In the genomic region with DNA sequence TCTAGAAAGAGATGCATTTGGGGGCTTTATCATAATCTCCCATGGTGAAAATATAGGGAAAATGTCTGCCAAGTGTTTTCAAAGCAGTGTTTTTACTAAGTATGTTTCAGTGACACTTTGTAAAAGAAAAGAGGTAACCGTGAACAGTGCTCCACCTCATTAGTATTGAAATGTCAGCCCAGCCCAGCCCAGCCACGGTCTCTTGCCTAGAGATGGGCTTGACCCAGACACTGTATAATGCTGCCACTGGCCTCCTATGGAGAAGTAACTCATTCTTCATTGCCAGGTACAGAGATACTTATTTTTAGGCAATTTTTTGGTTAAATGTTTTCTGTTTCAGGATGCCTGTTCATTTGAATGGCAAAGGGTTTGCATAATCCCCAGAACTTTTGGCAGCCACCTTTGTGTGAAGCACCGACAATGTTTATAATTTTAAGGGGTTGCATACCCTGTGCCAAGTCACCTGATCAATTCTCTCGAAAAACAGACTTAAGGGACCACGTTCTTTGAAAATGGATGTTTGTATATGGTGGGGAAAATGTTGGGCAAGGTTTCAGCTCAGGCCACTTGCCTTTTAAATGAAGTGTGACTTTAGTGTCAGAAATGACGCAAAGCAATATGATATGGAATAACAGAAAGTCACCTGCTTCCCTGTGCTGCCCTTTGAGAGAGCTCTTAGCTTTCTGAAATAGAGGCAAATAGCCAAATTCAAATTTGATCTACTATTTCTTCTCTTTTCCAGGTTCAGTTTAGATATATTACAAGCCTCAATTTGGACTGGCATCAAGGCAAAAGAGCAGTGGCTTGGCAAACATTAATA, we compare ENCODE assay signal across 10 cellular contexts.
"Had no signal": no experiment of that assay in that cellular context is flagged by ENCODE, and none has a peak within 500 bp of the region (broad histone marks: within the 10 kb centered on the region; RNA-seq: fewer than 3 reads in every experiment).

No MANE protein-coding gene starts in this region.

- H3K27me3 Mint-ChIP-seq: activated CD4-positive, alpha-beta T cell treated with anti-CD3 and anti-CD28 coated beads, Interleukin-2, amount 10 ng/mL, durations not matched to agents 7 days and 5 days; activated naive CD4-positive, alpha-beta T cell treated with anti-CD3 and anti-CD28 coated beads, Interleukin-2, amount 10 ng/mL, durations not matched to agents 7 days and 5 days had no signal

- H3K4me1 Mint-ChIP-seq: activated CD4-positive, alpha-beta T cell treated with anti-CD3 and anti-CD28 coated beads, Interleukin-2, amount 10 ng/mL, durations not matched to agents 7 days and 5 days; activated naive CD4-positive, alpha-beta T cell treated with anti-CD3 and anti-CD28 coated beads, Interleukin-2, amount 10 ng/mL, durations not matched to agents 7 days and 5 days had no signal

- H3K27me3 ChIP-seq: gastrocnemius medialis, heart right ventricle, ovary had no signal

- H3K27ac Mint-ChIP-seq: activated CD4-positive, alpha-beta T cell treated with anti-CD3 and anti-CD28 coated beads, Interleukin-2, amount 10 ng/mL, durations not matched to agents 7 days and 5 days; activated naive CD4-positive, alpha-beta T cell treated with anti-CD3 and anti-CD28 coated beads, Interleukin-2, amount 10 ng/mL, durations not matched to agents 7 days and 5 days; activated T-helper 2 cell treated with anti-CD3 and anti-CD28 coated beads, Interferon-gamma antibody, Interleukin-2, Interleukin-4, amounts not matched to agents 10 μg/mL and 5 μg/mL and 100 μg/mL, durations not matched to agents 14 hours and 24 hours and 36 hours had no signal

- ATAC-seq: gastrocnemius medialis, heart right ventricle, left cardiac atrium had no signal

- H3K4me1 ChIP-seq: gastrocnemius medialis, heart right ventricle had no signal

- H3K4me3 ChIP-seq: gastrocnemius medialis, heart right ventricle, ovary, thoracic aorta had no signal

- H3K4me3 Mint-ChIP-seq: activated CD4-positive, alpha-beta T cell treated with anti-CD3 and anti-CD28 coated beads, Interleukin-2, amount 10 ng/mL, durations not matched to agents 7 days and 5 days; activated naive CD4-positive, alpha-beta T cell treated with anti-CD3 and anti-CD28 coated beads, Interleukin-2, amount 10 ng/mL, durations not matched to agents 7 days and 5 days had no signal

- DNase-seq: activated CD4-positive, alpha-beta T cell treated with anti-CD3 and anti-CD28 coated beads, Interleukin-2, amount 10 ng/mL, durations not matched to agents 7 days and 5 days; activated naive CD4-positive, alpha-beta T cell treated with anti-CD3 and anti-CD28 coated beads, Interleukin-2, amount 10 ng/mL, durations not matched to agents 7 days and 5 days; activated T-cell treated with anti-CD3 and anti-CD28 coated beads, Interleukin-2, amount 50 U/mL, for 1 hour; gastrocnemius medialis; heart right ventricle; left cardiac atrium; ovary; stimulated activated CD4-positive, alpha-beta T cell treated with anti-CD3 and anti-CD28 coated beads, Interleukin-1b, Interleukin-23, amount 100 ng/mL, for 48 hours had no signal

- H3K27ac ChIP-seq: gastrocnemius medialis, heart right ventricle, ovary, thoracic aorta had no signal

- H3K36me3 ChIP-seq: gastrocnemius medialis, heart right ventricle, ovary, thoracic aorta had no signal

- H3K9me3 ChIP-seq: gastrocnemius medialis, ovary, thoracic aorta had no signal

- H3K36me3 Mint-ChIP-seq: activated naive CD4-positive, alpha-beta T cell treated with anti-CD3 and anti-CD28 coated beads, Interleukin-2, amount 10 ng/mL, durations not matched to agents 7 days and 5 days had no signal
